Comparison of ENCODE assay signal across 11 cellular contexts in the genomic region with DNA sequence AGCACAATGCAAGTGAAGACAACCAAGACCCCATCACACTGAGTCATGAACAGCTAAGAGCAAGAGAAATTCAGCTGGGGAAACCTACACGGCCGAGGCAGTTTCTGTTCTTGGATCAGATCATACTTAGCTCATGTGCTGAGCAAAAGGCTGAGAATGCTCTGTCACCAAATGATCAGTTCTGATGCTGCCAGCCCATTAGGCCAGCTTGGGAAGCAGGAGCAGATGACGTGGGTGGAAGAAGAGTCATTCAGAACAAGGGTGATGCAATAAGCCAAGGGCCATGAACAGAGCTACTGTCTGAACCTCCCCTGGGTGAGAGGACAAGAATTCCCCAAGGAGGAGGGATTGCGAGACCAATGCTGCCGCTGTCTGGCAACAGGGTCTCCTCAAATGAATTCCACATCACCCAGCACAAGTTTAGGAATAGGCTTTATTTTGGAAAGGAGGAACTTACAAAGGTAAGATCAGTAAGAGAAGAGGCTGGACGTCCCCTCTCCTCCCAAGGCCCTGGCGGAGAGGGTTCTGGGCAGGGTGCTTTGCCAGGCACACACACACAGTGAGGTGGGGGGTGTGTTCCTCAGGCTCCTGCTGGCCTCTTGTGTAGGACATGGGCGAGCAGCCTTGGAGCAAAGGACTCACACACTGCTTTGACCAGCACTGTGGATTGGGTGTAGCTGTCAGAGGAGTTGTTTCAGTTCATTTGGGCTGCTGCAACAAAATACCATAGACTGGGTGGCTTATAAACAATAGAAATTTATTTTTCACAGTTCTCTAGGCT.
DNase-seq lines count a peak whose midpoint lies in the region; ATAC-seq, FAIRE-seq and TF ChIP-seq lines count a peak whose summit lies in the region.
"Had no signal": no experiment of that assay in that cellular context is flagged by ENCODE, and none has a peak within 500 bp of the region (broad histone marks: within the 10 kb centered on the region; RNA-seq: fewer than 3 reads in every experiment).

No MANE protein-coding gene starts in this region.

- no peaks in the 10 kb centered on the region for H3K36me3 ChIP-seq in keratinocyte (ENCODE audit: control insufficient read depth in 2 of 2, extremely low read depth in 1 of 2, insufficient read depth in 2 of 2, low read length in 2 of 2)

- H3K27ac ChIP-seq in keratinocyte (ENCODE audit: control insufficient read depth, insufficient read depth, low read length), result no peak overlapping the region

- no TSS peak for BruUV-seq in MCF 10A (replicated peaks; lab: Mats Ljungman, UMichigan)

- DNase-seq in AG04449 (ENCODE audit: low read depth, low spot score), result peak; percentile 68
- DNase-seq in HT1080 (ENCODE audit: low read depth), result peak; percentile 86
- DNase-seq in MCF 10A (ENCODE audit: unreplicated experiment), result peak; percentile 84
- no peak for DNase-seq in keratinocyte (ENCODE audit: low read depth, low spot score)
- no peak for DNase-seq in posterior vena cava (ENCODE audit: low spot score)
- DNase-seq in activated gamma-delta T cell treated with Interleukin-2 at 50 U/mL for 16 hours, result no peak
- DNase-seq: activated naive CD4-positive, alpha-beta T cell treated with anti-CD3 and anti-CD28 coated beads, Interleukin-2, amount 50 U/mL, for 16 hours; posterior cingulate gyrus; stimulated activated CD8-positive, alpha-beta memory T cell treated with anti-CD3 and anti-CD28 coated beads, Interleukin-4, amount 100 ng/mL, for 48 hours had no signal

- no peak for TF ChIP-seq CTCF in AG04449 (IDR thresholded peaks at IDR 0.05; ENCODE audit: insufficient read depth, low read length, missing control alignments)
- TF ChIP-seq CTCF in MCF 10A (IDR thresholded peaks at IDR 0.05; ENCODE audit: unreplicated experiment), result no peak
- TF ChIP-seq CTCF in keratinocyte (optimal IDR thresholded peaks at IDR 0.05 in 1 of 3, IDR thresholded peaks at IDR 0.05 in 1 of 3, conservative IDR thresholded peaks at IDR 0.05 in 1 of 3; ENCODE audit: extremely low read depth in 1 of 3, insufficient read depth in 2 of 3, low read length in 3 of 3), result no peak

- H3K4me3 Mint-ChIP-seq in MCF 10A (ENCODE audit: unreplicated experiment), result no peak overlapping the region

- no peaks in the 10 kb centered on the region for H3K9me3 ChIP-seq in keratinocyte (ENCODE audit: control insufficient read depth, low read depth, low read length)

- no peak overlapping the region for H2AFZ ChIP-seq in keratinocyte (ENCODE audit: control insufficient read depth, low read length)

- H3K27me3 ChIP-seq in keratinocyte (ENCODE audit: control insufficient read depth, extremely low read depth, insufficient read depth, low read length), result peaks cover 3% of the 10 kb centered on the region

- H3K9me1 ChIP-seq in keratinocyte (ENCODE audit: control insufficient read depth, extremely low read depth, insufficient read depth, low read length), result no peaks in the 10 kb centered on the region

- intact Hi-C loops in MCF 10A (cut with micrococcal nuclease) (loop anchor here (10.0 kb wide), 2 partner anchors 143 to 463 kb away; no protein-coding TSS in a partner anchor), posterior vena cava (cut with DNase I) (no loop called here)

- H3K27me3 Mint-ChIP-seq in MCF 10A (ENCODE audit: insufficient read depth, unreplicated experiment), result no peaks in the 10 kb centered on the region

- dilution Hi-C loops in keratinocyte (cut with MboI; ENCODE audit: extremely low pct_ligation_motif_present, low sequenced_read_pairs), result no loop called here

- FAIRE-seq in keratinocyte (lab: Jason Lieb, UNC), result no peak

- H3K4me1 Mint-ChIP-seq in MCF 10A (ENCODE audit: insufficient read depth, unreplicated experiment), result peaks cover 12% of the 10 kb centered on the region

- H3K36me3 Mint-ChIP-seq in MCF 10A (ENCODE audit: insufficient read depth, unreplicated experiment), result no peaks in the 10 kb centered on the region

- CTCF ChIA-PET in AG04449 (lab: Yijun Ruan, JAX), result interaction anchor here (0.9 to 1.3 kb wide), 8 partner anchors 8 to 652 kb away, joined by 3 to 4 read pairs (median 3); partner anchors contain the start of gene CEMIP
- CTCF ChIA-PET in MCF 10A (lab: Yijun Ruan, JAX), result interaction anchor here (0.6 kb wide), 3 partner anchors 226 to 451 kb away, joined by 3 to 5 read pairs (median 3); no protein-coding TSS in a partner anchor

- H3K9ac ChIP-seq in keratinocyte (ENCODE audit: control insufficient read depth, extremely low read depth, insufficient read depth, low read length), result no peak overlapping the region

- ATAC-seq in GM19467 (IDR thresholded peaks at IDR 0.05; ENCODE audit: unreplicated experiment) (no peak), HG03159 (IDR thresholded peaks at IDR 0.05; ENCODE audit: unreplicated experiment) (no peak)

- no peaks in the 10 kb centered on the region for H3K4me1 ChIP-seq in keratinocyte (ENCODE audit: control insufficient read depth, extremely low read depth, insufficient read depth, low read length)

- H3K79me2 ChIP-seq in keratinocyte (ENCODE audit: control insufficient read depth, insufficient read depth, low read length), result no peaks in the 10 kb centered on the region

- no peaks in the 10 kb centered on the region for H4K20me1 ChIP-seq in keratinocyte (ENCODE audit: control insufficient read depth, extremely low read depth, insufficient read depth, low read length)

- H3K27ac Mint-ChIP-seq in MCF 10A (ENCODE audit: low read depth, unreplicated experiment), result peak overlapping the region; percentile 62

- POLR2A ChIA-PET in AG04449 (lab: Yijun Ruan, JAX), result no interaction called here
- POLR2A ChIA-PET in MCF 10A (lab: Yijun Ruan, JAX), result no interaction called here

- H3K4me3 ChIP-seq in AG04449 (ENCODE audit: low read depth, low read length) (no peak overlapping the region), keratinocyte (ENCODE audit: control insufficient read depth in 2 of 3, extremely low read depth in 1 of 3, insufficient read depth in 2 of 3, low read depth in 1 of 3, low read length in 3 of 3) (no peak overlapping the region)

- no peaks in the 10 kb centered on the region for H3K9me3 Mint-ChIP-seq in MCF 10A (ENCODE audit: unreplicated experiment)

- peak overlapping the region; percentile 7 for H3K4me2 ChIP-seq in keratinocyte (ENCODE audit: control insufficient read depth, extremely low read depth, insufficient read depth, low read depth, low read length)

Comparison
In these comparisons a context has a peak if more than half of its experiments do, and no peak if none do; other contexts are left out.
1. DNase-seq: peak in AG04449 (single experiment), HT1080 (single experiment) and MCF 10A (single experiment); none in keratinocyte (single experiment), posterior vena cava (single experiment) and activated gamma-delta T cell treated with Interleukin-2 at 50 U/mL for 16 hours (single experiment).